Comparison of ENCODE assay signal across 8 cellular contexts in the genomic region with DNA sequence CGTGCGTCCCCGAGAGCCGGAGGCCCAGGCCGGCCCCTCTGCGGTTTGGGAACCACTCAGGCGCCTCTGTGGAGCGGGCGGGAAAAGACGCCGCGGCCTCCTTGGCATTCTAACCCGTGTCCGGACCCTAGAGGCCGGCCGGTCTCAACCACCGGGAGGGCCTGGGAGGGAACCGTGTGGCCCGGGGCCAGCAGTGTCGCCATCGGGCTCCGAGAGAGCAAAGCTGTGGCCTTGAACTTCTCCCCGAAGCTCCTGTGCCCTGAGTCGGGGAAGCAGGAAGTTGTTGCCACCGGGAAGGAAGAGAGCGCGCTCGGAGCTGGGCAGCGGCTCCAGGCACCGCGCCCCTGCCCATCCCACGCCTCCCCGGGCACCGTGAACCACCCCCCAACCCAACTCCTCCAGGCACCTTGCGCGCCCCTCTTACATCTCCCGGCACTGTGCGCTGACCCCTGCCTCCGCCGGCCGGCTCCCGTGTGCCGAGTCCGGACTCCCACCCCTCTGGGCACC.
DNase-seq lines count a peak whose midpoint lies in the region; ATAC-seq and TF ChIP-seq lines count a peak whose summit lies in the region.

No MANE protein-coding gene starts in this region.

- POLR2A ChIA-PET in AG04450 (lab: Yijun Ruan, JAX): interaction anchor here (0.9 to 2.3 kb wide), 6 partner anchors 13 to 64 kb away, joined by 3 to 10 read pairs (median 6); no protein-coding TSS in a partner anchor

- H3K4me1 Mint-ChIP-seq in T-helper 2 cell treated with Interferon-gamma antibody and Interleukin-4, amounts not matched to agents 5 μg/mL and 100 μg/mL, for 36 hours (ENCODE audit: low read depth): peaks cover 30% of the 10 kb centered on the region
- H3K4me1 Mint-ChIP-seq in nephron: peaks cover 34% of the 10 kb centered on the region

- H3K36me3 Mint-ChIP-seq in T-helper 2 cell treated with Interferon-gamma antibody and Interleukin-4, amounts not matched to agents 5 μg/mL and 100 μg/mL, for 36 hours (ENCODE audit: low read depth): peaks cover 3% of the 10 kb centered on the region
- H3K36me3 Mint-ChIP-seq in nephron (ENCODE audit: low read depth): no peaks in the 10 kb centered on the region

- in situ Hi-C loops in G401 (cut with HindIII; ENCODE audit: low sequenced_read_pairs): no loop called here

- CTCF ChIA-PET in AG04450 (lab: Charles Lee): interaction anchor here (1.1 to 3.4 kb wide), 4 partner anchors 33 to 76 kb away, joined by 3 to 27 read pairs (median 4); no protein-coding TSS in a partner anchor

- no peak for TF ChIP-seq CTCF in AG04450 (IDR thresholded peaks at IDR 0.05; ENCODE audit: low read depth, low read length)
- no peak for TF ChIP-seq CTCF in nephron (IDR thresholded peaks at IDR 0.05; ENCODE audit: unreplicated experiment in 3 of 3)

- peak overlapping the region; percentile 94 for H3K27ac ChIP-seq in AG04450 (ENCODE audit: low read depth, low read length)

- no peaks in the 10 kb centered on the region for H3K9me3 Mint-ChIP-seq in T-helper 2 cell treated with Interferon-gamma antibody and Interleukin-4, amounts not matched to agents 5 μg/mL and 100 μg/mL, for 36 hours
- no peaks in the 10 kb centered on the region for H3K9me3 Mint-ChIP-seq in nephron

- no peak for DNase-seq in AG04450 (ENCODE audit: low read depth, low spot score)
- peak; percentile 30 for DNase-seq in T-helper 2 cell treated with Interferon-gamma antibody and Interleukin-4, amounts not matched to agents 5 μg/mL and 100 μg/mL, for 36 hours (ENCODE audit: low spot score)
- DNase-seq in erythroblast (lab: John Stamatoyannopoulos, UW): no peak
- DNase-seq in NCI-H2029 (lab: John Stamatoyannopoulos, UW): no peak
- DNase-seq in G401 (ENCODE audit: low spot score): no peak
- DNase-seq in putamen (ENCODE audit: low spot score): no peak

- peak; percentile 11 for ATAC-seq in GM21723 (IDR thresholded peaks at IDR 0.05; ENCODE audit: unreplicated experiment)

- peak overlapping the region; percentile 78 for H3K4me3 Mint-ChIP-seq in T-helper 2 cell treated with Interferon-gamma antibody and Interleukin-4, amounts not matched to agents 5 μg/mL and 100 μg/mL, for 36 hours
- H3K4me3 Mint-ChIP-seq in nephron: peak overlapping the region; percentile 75 to 90 (median 86)

- peak overlapping the region; percentile 91 for H3K27ac Mint-ChIP-seq in T-helper 2 cell treated with Interferon-gamma antibody and Interleukin-4, amounts not matched to agents 5 μg/mL and 100 μg/mL, for 36 hours
- peak overlapping the region in 2 of 3 experiments; percentile 82 to 90 for H3K27ac Mint-ChIP-seq in nephron

- peak; percentile 82 for TF ChIP-seq POLR2A in erythroblast (IDR thresholded peaks at IDR 0.05; ENCODE audit: low read length)

- no peaks in the 10 kb centered on the region for H3K27me3 ChIP-seq in AG04450 (ENCODE audit: control insufficient read depth, insufficient read depth, low read length)

- H3K9me3 ChIP-seq in AG04450 (ENCODE audit: control insufficient read depth, insufficient read depth, low read length): no peaks in the 10 kb centered on the region; the same call in 1 of the 2 replicates

- peak overlapping the region; percentile 69 for H3K4me3 ChIP-seq in AG04450 (ENCODE audit: low read depth, low read length)

- H3K27me3 Mint-ChIP-seq in T-helper 2 cell treated with Interferon-gamma antibody and Interleukin-4, amounts not matched to agents 5 μg/mL and 100 μg/mL, for 36 hours (ENCODE audit: low read depth): no peaks in the 10 kb centered on the region
- peaks cover 43% of the 10 kb centered on the region for H3K27me3 Mint-ChIP-seq in nephron (ENCODE audit: low read depth)
